Comparison of ENCODE assay signal across 8 cellular contexts in the genomic region with DNA sequence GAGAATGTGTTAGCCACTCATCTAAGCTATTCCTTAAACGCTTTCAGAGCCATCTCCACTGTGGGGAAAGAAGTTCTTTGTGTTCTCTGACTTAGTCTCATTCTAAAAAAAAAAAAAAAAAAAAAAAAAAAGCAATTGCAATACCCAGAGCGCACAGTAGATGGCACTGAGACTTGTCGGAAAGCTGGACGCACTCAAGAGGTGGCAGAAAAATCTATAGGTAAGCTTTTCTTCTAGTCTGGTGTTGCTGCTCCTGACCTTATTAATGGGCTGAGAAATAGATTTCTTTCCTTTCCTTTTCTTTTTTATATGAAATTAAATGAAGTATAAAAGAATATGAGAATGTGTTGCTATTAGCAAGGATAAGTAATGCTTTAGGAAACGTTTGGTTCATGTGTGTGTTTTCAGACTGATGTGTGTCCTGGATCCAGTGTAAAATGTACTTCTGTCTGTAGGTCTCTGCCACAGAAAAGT. TPM values are rescaled to one million over a fixed set of nuclear protein-coding genes. Genes with fewer than 3 reads are reported as not detected.
DNase-seq lines count a peak whose midpoint lies in the region; ATAC-seq, FAIRE-seq and TF ChIP-seq lines count a peak whose summit lies in the region.

No MANE protein-coding gene starts in this region.

- H3K27ac ChIP-seq in GM23248 (no peak overlapping the region), right lobe of liver (peak overlapping the region in 1 of 3 donors; percentile 19), vagina (no peak overlapping the region)

- no peaks in the 10 kb centered on the region for H3K79me2 ChIP-seq in GM23248 (ENCODE audit: insufficient read depth)

- peaks cover 7% of the 10 kb centered on the region; the same call in 1 of the 2 replicates for H3K4me1 ChIP-seq in GM23248 (ENCODE audit: insufficient read depth)
- peaks cover 0 to 27% (median 6%) of the 10 kb centered on the region in 4 donors for H3K4me1 ChIP-seq in right lobe of liver
- peaks cover 20% of the 10 kb centered on the region for H3K4me1 ChIP-seq in vagina

- FAIRE-seq in D721Med (lab: Jason Lieb, UNC), result no peak

- H3K4me2 ChIP-seq in GM23248 (ENCODE audit: unreplicated experiment), result no peak overlapping the region

- peaks cover 42% of the 10 kb centered on the region for H3K27me3 ChIP-seq in GM23248 (replicated peaks; ENCODE audit: insufficient read depth)
- H3K27me3 ChIP-seq in right lobe of liver, result no peaks in the 10 kb centered on the region
- peaks cover 6% of the 10 kb centered on the region for H3K27me3 ChIP-seq in vagina

- no peaks in the 10 kb centered on the region for H4K20me1 ChIP-seq in GM23248 (ENCODE audit: insufficient read depth)

- no peaks in the 10 kb centered on the region for H3K36me3 ChIP-seq in GM23248 (ENCODE audit: low read depth)
- H3K36me3 ChIP-seq in right lobe of liver, result no peaks in the 10 kb centered on the region
- no peaks in the 10 kb centered on the region for H3K36me3 ChIP-seq in vagina

- no peak for DNase-seq in D721Med (ENCODE audit: insufficient read length, low spot score)
- DNase-seq in GM23248, result peak; percentile 63
- peak; percentile 70 for DNase-seq in NCI-H82 (lab: John Stamatoyannopoulos, UW)
- DNase-seq in cardiac fibroblast (ENCODE audit: low read depth in 2 of 2), result peak; percentile 63 to 71
- DNase-seq in right lobe of liver, result no peak
- DNase-seq in vagina (ENCODE audit: extremely low spot score in 2 of 2), result no peak
- DNase-seq in GDM1 (lab: John Stamatoyannopoulos, UW), result no peak

- intact Hi-C loops in right lobe of liver (cut with DNase I), result loop anchor here in 1 of 2 donors (10.0 kb wide), 1 partner anchor 277 kb away; no protein-coding TSS in a partner anchor
- intact Hi-C loops in vagina (cut with DNase I), result loop anchor here (10.0 kb wide), 1 partner anchor 287 kb away; no protein-coding TSS in a partner anchor

- ATAC-seq in right lobe of liver, result peak; percentile 71 to 76 (median 72)
- no peak for ATAC-seq in GM21423 (IDR thresholded peaks at IDR 0.05; ENCODE audit: unreplicated experiment)

- H3K4me3 ChIP-seq in GM23248, result no peak overlapping the region
- H3K4me3 ChIP-seq in cardiac fibroblast (replicated peaks in 1 of 2; ENCODE audit: low read depth in 2 of 2, low read length in 2 of 2), result no peak overlapping the region
- no peak overlapping the region for H3K4me3 ChIP-seq in right lobe of liver
- no peak overlapping the region for H3K4me3 ChIP-seq in vagina

- in situ Hi-C loops in GM23248 (cut with MboI), result loop anchor here (10.0 to 25.0 kb wide), 3 partner anchors 287 to 640 kb away; no protein-coding TSS in a partner anchor

- no peak overlapping the region for H2AFZ ChIP-seq in GM23248

- peak; percentile 58 for TF ChIP-seq CTCF in D721Med (IDR thresholded peaks at IDR 0.05; ENCODE audit: insufficient read depth, missing control alignments)
- peak; percentile 75 for TF ChIP-seq CTCF in cardiac fibroblast (IDR thresholded peaks at IDR 0.05; ENCODE audit: low read depth, low read length)
- peak; percentile 51 to 74 (median 72) for TF ChIP-seq CTCF in right lobe of liver (IDR thresholded peaks at IDR 0.05)
- TF ChIP-seq CTCF in vagina (IDR thresholded peaks at IDR 0.05), result peak; percentile 22 to 49 (median 44)

- WGBS in GM23248 (ENCODE audit: low coverage in 1 of 2, low lambda C conversion rate in 2 of 2, missing lambda C conversion rate in 2 of 2), 2 experiments, result 14 to 16% methylated on average over 5 of the region's 5 CpGs
- WGBS in right lobe of liver (ENCODE audit: insufficient coverage, low coverage, low lambda C conversion rate, missing lambda C conversion rate), result 4% methylated on average over 5 of the region's 5 CpGs

- TF ChIP-seq POLR2A in right lobe of liver (IDR thresholded peaks at IDR 0.05) (no peak), vagina (IDR thresholded peaks at IDR 0.05) (no peak)

- no peaks in the 10 kb centered on the region for H3F3A ChIP-seq in GM23248 (ENCODE audit: insufficient read depth)

- H3K9ac ChIP-seq in GM23248, result no peak overlapping the region

- H3K9me3 ChIP-seq in GM23248 (ENCODE audit: low read depth) (no peaks in the 10 kb centered on the region), right lobe of liver (no peaks in the 10 kb centered on the region), vagina (no peaks in the 10 kb centered on the region)

- H3K9me2 ChIP-seq in GM23248 (ENCODE audit: insufficient read depth), result no peaks in the 10 kb centered on the region

RNA-seq across cellular contexts. Expression of a gene that starts 4.7 kb away (rescaled TPM):
- 0.11 and 0.25 TPM in 2 replicates for total RNA-seq in GM23248 (2014; rRNA removed; shearing (Covaris generic))
- 0.16 and 0.20 TPM in 2 replicates for polyA plus RNA-seq in GM23248 (2016; fragmentation: Nextera tagmentation; extraction: Ambion mirVana)
- 10 to 100 TPM; 21.8 to 40.0 (median 30.0) TPM for total RNA-seq in right lobe of liver
- 217 TPM for total RNA-seq in vagina

RNA-seq across cellular contexts. Expression of a gene that starts 34.7 kb away (rescaled TPM):
- total RNA-seq in GM23248 (2014; rRNA removed; shearing (Covaris generic)), result not detected in 2 replicates
- not detected in 2 replicates for polyA plus RNA-seq in GM23248 (2016; fragmentation: Nextera tagmentation; extraction: Ambion mirVana)
- total RNA-seq in right lobe of liver (not detected), vagina (121 TPM)

RNA-seq across cellular contexts. Expression of a gene that starts 36.5 kb away (rescaled TPM):
- 5.5 and 5.8 TPM in 2 replicates for total RNA-seq in GM23248 (2014; rRNA removed; shearing (Covaris generic))
- polyA plus RNA-seq in GM23248 (2016; fragmentation: Nextera tagmentation; extraction: Ambion mirVana), result 1.9 and 2.1 TPM in 2 replicates
- under 1 TPM in 1 of 6 experiments, not detected in 5; 0.11 TPM for total RNA-seq in right lobe of liver
- total RNA-seq in vagina, result not detected

Comparison
In these comparisons a context has a peak if more than half of its experiments do, and no peak if none do; other contexts are left out.
1. DNase-seq: peak in GM23248 (single experiment), NCI-H82 (single experiment) and cardiac fibroblast (2 of 2); none in D721Med (single experiment), right lobe of liver (0 of 3), vagina (0 of 2) and GDM1 (single experiment).
2. RNA of a gene that starts 4.7 kb away (total RNA-seq): 217 TPM in vagina (single experiment) and 21.8 to 40.0 TPM in right lobe of liver; 0.11 to 0.25 TPM in GM23248; every median in the first group is over 10 times any median in the second.
3. RNA of a gene that starts 34.7 kb away (total RNA-seq): 121 TPM in vagina (single experiment); not detected in GM23248 and not detected in right lobe of liver; every median in the first group is over 100 times any median in the second.
4. Peak in every context shown above with its lines, with median percentiles within 50 percentile points of each other: CTCF ChIP-seq.